ENCODE assay signal across 16 cellular contexts in the genomic region with DNA sequence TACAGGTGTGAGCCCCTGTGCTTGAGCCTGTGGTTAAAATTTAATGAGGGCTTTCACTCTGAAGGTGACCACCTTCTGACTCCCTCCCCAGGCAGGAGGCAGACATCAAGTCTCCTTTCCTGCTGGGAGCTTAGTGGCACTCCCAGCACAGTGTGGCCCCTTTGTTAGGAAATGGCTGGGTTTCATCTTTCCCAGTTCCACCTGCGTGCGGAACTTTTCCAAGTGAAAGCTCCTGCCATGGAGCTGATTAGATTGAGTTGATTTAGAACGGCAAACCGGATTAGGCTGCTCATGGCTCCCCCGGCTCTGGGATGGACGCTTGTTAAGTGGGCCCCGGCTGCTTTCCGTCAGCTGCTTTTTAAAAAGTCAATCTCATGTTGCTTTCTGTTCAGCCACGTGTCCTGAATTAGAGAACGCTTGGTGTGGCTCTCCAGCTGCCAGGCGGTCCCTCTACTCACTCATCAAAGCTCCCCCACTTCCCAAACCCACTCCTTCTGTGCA.
A peak's percentile ranks its signal among the peaks of the same experiment; 100 is the strongest.
DNase-seq lines count a peak whose midpoint lies in the region; ATAC-seq and TF ChIP-seq lines count a peak whose summit lies in the region.
"Had no signal": no experiment of that assay in that cellular context is flagged by ENCODE, and none has a peak within 500 bp of the region (broad histone marks: within the 10 kb centered on the region; RNA-seq: fewer than 3 reads in every experiment).

No MANE protein-coding gene starts in this region.

- H3K79me2 ChIP-seq in mesendoderm (ENCODE audit: control insufficient read depth, insufficient read depth, low read length), result no peaks in the 10 kb centered on the region

- H3K27me3 ChIP-seq in ectodermal cell (ENCODE audit: control insufficient read depth, insufficient read depth, low read length, poor library complexity, severe bottlenecking) (no peaks in the 10 kb centered on the region), mesendoderm (ENCODE audit: insufficient read depth, low read length, poor library complexity) (no peaks in the 10 kb centered on the region), upper lobe of right lung (no peaks in the 10 kb centered on the region)
- H3K27me3 ChIP-seq: body of pancreas, tibial nerve had no signal

- no peak overlapping the region for H4K8ac ChIP-seq in mesendoderm (ENCODE audit: low read depth, low read length)

- peak overlapping the region; percentile 13 for H3K4me2 ChIP-seq in mesendoderm (ENCODE audit: low read length)

- ATAC-seq in upper lobe of right lung (no peak), GM21619 (IDR thresholded peaks at IDR 0.05; ENCODE audit: unreplicated experiment) (no peak)
- ATAC-seq: body of pancreas, PC-3 had no signal

- peak overlapping the region; percentile 89 for H2BK15ac ChIP-seq in mesendoderm (replicated peaks; ENCODE audit: low read depth)

- no peak overlapping the region for H2BK120ac ChIP-seq in mesendoderm (ENCODE audit: low read depth, low read length)

- peak overlapping the region; percentile 100 for H2BK5ac ChIP-seq in mesendoderm (ENCODE audit: low read length)

- peak overlapping the region; percentile 61 for H3K9ac ChIP-seq in mesendoderm (ENCODE audit: low read length)

- H3K56ac ChIP-seq in mesendoderm (ENCODE audit: low read length), result peak overlapping the region; percentile 91

- no peaks in the 10 kb centered on the region for H3K79me1 ChIP-seq in mesendoderm (ENCODE audit: low read length)

- peak overlapping the region; percentile 100 for H3K4ac ChIP-seq in mesendoderm (ENCODE audit: low read depth, low read length)

- H3K4me3 ChIP-seq in ectodermal cell (ENCODE audit: insufficient read depth, low read depth, low read length) (no peak overlapping the region), mesendoderm (ENCODE audit: low read length) (no peak overlapping the region), upper lobe of right lung (no peak overlapping the region), foreskin fibroblast (ENCODE audit: low read depth in 1 of 2, low read length in 2 of 2) (no peak overlapping the region)
- H3K4me3 ChIP-seq: body of pancreas, SK-N-MC, tibial nerve had no signal

- no peaks in the 10 kb centered on the region for H3K9me3 ChIP-seq in ectodermal cell (ENCODE audit: control insufficient read depth, low read length)
- no peaks in the 10 kb centered on the region for H3K9me3 ChIP-seq in upper lobe of right lung
- H3K9me3 ChIP-seq: body of pancreas, tibial nerve had no signal

- peak overlapping the region; percentile 97 for H4K5ac ChIP-seq in mesendoderm (ENCODE audit: low read length)

- H3K23ac ChIP-seq in mesendoderm (ENCODE audit: low read length), result peak overlapping the region; percentile 66

- TF ChIP-seq CTCF in upper lobe of right lung (IDR thresholded peaks at IDR 0.05) (no peak), foreskin fibroblast (IDR thresholded peaks at IDR 0.05; ENCODE audit: low read depth, low read length) (no peak)

- DNase-seq in NCI-H2107 treated with DMSO at 0.1 percent for 48 hours (lab: John Stamatoyannopoulos, UW; ENCODE audit: unreplicated experiment) (peak; percentile 39), NCI-H2107 (lab: John Stamatoyannopoulos, UW) (no peak), mesendoderm (peak; percentile 95), upper lobe of right lung (no peak), foreskin fibroblast (no peak)
- DNase-seq in activated CD8-positive, alpha-beta memory T cell treated with anti-CD3 and anti-CD28 coated beads, Interleukin-2, amount 50 U/mL, for 48 hours, result no peak
- DNase-seq: activated naive CD4-positive, alpha-beta T cell treated with anti-CD3 and anti-CD28 coated beads, Interleukin-2, amount 50 U/mL, for 16 hours; body of pancreas; CD4-positive, CD25-positive, alpha-beta regulatory T cell; NCI-H446; PC-3; T1000 had no signal

- H3K4me1 ChIP-seq in ectodermal cell (ENCODE audit: control insufficient read depth, insufficient read depth, low read length) (peaks cover 10% of the 10 kb centered on the region), mesendoderm (ENCODE audit: control insufficient read depth, low read depth, low read length) (peaks cover 9% of the 10 kb centered on the region), upper lobe of right lung (no peaks in the 10 kb centered on the region)
- H3K4me1 ChIP-seq: body of pancreas, tibial nerve had no signal

- H3K18ac ChIP-seq in mesendoderm (ENCODE audit: low read length), result peak overlapping the region; percentile 97

- H3K27ac ChIP-seq in ectodermal cell (ENCODE audit: insufficient read depth, low read depth, low read length, poor library complexity, severe bottlenecking) (peak overlapping the region; percentile 74), mesendoderm (ENCODE audit: low read depth, low read length) (peak overlapping the region; percentile 92), upper lobe of right lung (peak overlapping the region; percentile 58)
- H3K27ac ChIP-seq: body of pancreas, SK-N-MC had no signal

- whole genome bisulfite sequencing in ectodermal cell, 2 experiments, result 9 to 18% methylated on average over 11 of the region's 11 CpGs
- no CpG with 5 or more reads among the region's 11 CpGs for WGBS in mesendoderm (ENCODE audit: extremely low coverage, insufficient coverage, low lambda C conversion rate)

- intact Hi-C loops in upper lobe of right lung (cut with DNase I), result no loop called here

- peak overlapping the region; percentile 98 for H2AK5ac ChIP-seq in mesendoderm (ENCODE audit: low read length)

- H3K36me3 ChIP-seq in ectodermal cell (ENCODE audit: control insufficient read depth, insufficient read depth, low read length) (no peaks in the 10 kb centered on the region), mesendoderm (ENCODE audit: control insufficient read depth, insufficient read depth, low read length) (no peaks in the 10 kb centered on the region), upper lobe of right lung (no peaks in the 10 kb centered on the region)

Comparison
In these comparisons a context has a peak if more than half of its experiments do, and no peak if none do; other contexts are left out.
1. DNase-seq: peak in NCI-H2107 treated with DMSO at 0.1 percent for 48 hours (single experiment) and mesendoderm (single experiment); none in NCI-H2107 (single experiment), upper lobe of right lung (single experiment), foreskin fibroblast (0 of 2) and activated CD8-positive, alpha-beta memory T cell treated with anti-CD3 and anti-CD28 coated beads, Interleukin-2, amount 50 U/mL, for 48 hours (single experiment).
2. Peak in every context shown above with its lines, with median percentiles within 50 percentile points of each other: H3K27ac ChIP-seq.